10 cellular contexts compared by ENCODE assay signal in the genomic region with DNA sequence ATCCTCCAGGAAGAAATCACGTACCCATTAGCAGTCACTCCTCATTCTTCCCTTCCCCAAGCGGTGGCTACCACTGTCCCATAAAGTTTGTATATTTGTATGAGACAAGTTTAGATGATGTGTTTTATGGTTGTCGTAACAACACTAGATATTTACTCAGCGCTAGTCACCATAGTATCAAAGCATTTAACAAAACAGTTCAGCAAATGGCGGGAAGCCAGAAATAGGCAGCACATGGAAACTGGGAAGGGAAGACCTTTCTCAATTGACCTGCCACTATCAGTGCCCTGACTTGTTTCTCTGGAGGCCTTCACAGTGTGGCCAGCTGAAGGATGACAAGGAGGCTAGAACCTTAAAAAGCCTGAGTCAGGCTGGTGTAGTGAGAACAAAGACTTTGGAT. TPM values are rescaled to one million over a fixed set of nuclear protein-coding genes. Genes with fewer than 3 reads are reported as not detected.
DNase-seq lines count a peak whose midpoint lies in the region; ATAC-seq and TF ChIP-seq lines count a peak whose summit lies in the region.
"Had no signal": no experiment of that assay in that cellular context is flagged by ENCODE, and none has a peak within 500 bp of the region (broad histone marks: within the 10 kb centered on the region; RNA-seq: fewer than 3 reads in every experiment).

No MANE protein-coding gene starts in this region.

- DNase-seq in HEK293T (ENCODE audit: extremely low spot score) (no peak), amniotic epithelial cell (ENCODE audit: low read depth) (peak; percentile 50), left cardiac atrium (peak; percentile 82), stomach (peak; percentile 41), Kasumi-1 (lab: John Stamatoyannopoulos, UW) (no peak), mesenteric fat pad (ENCODE audit: low spot score) (no peak)
- DNase-seq in stimulated activated CD4-positive, alpha-beta T cell treated with anti-CD3 and anti-CD28 coated beads, Interleukin-1b, Interleukin-23, amount 100 ng/mL, for 48 hours: no peak
- DNase-seq in activated CD8-positive, alpha-beta memory T cell treated with anti-CD3 and anti-CD28 coated beads, Interleukin-2, amount 50 U/mL, for 4 hours: no peak
- DNase-seq: activated T-cell treated with anti-CD3 and anti-CD28 coated beads for 4 hours, SJCRH30 had no signal

- peaks cover 0 to 37% (median 7%) of the 10 kb centered on the region in 4 donors for H3K4me1 ChIP-seq in stomach
- H3K4me1 ChIP-seq: SJCRH30 had no signal

- WGBS in stomach, 5 donors: 61 to 75% (median 70%) methylated on average over 5 of the region's 5 CpGs

- no peak for TF ChIP-seq CTCF in stomach (IDR thresholded peaks at IDR 0.05)

- H3K27ac ChIP-seq in stomach: no peak overlapping the region
- H3K27ac ChIP-seq: SJCRH30 had no signal

- CTCF ChIA-PET in HEK293T (lab: Yijun Ruan, JAX): no interaction called here

- no peak overlapping the region for H3K4me3 ChIP-seq in stomach
- H3K4me3 ChIP-seq: SJCRH30 had no signal

- H3K27me3 ChIP-seq in stomach: no peaks in the 10 kb centered on the region
- H3K27me3 ChIP-seq: SJCRH30 had no signal

- intact Hi-C loops in left cardiac atrium (cut with DNase I) (no loop called here), stomach (cut with DNase I; ENCODE audit: low total_unique reads) (no loop called here)

- H3K9me3 ChIP-seq in stomach: no peaks in the 10 kb centered on the region
- H3K9me3 ChIP-seq: SJCRH30 had no signal

- peaks cover 0 to 22% (median 19%) of the 10 kb centered on the region in 4 donors for H3K36me3 ChIP-seq in stomach

- ATAC-seq in left cardiac atrium: peak; percentile 70 to 91

- no peak for TF ChIP-seq POLR2A in stomach (IDR thresholded peaks at IDR 0.05)

- POLR2A ChIA-PET in HEK293T (lab: Yijun Ruan, JAX): no interaction called here

- TF ChIP-seq EP300 in stomach (IDR thresholded peaks at IDR 0.05): no peak

TF ChIP-seq in HEK293T, 16 proteins besides CTCF, POLR2A, EP300 and RAD21:
- TF ChIP-seq L3MBTL2 (conservative IDR thresholded peaks at IDR 0.05) (peak; percentile 80), LEF1 (IDR thresholded peaks at IDR 0.05; ENCODE audit: borderline replicate concordance) (no peak)

RNA-seq across cellular contexts. Expression of gene CNST, which starts 31.1 kb away (rescaled TPM):
- total RNA-seq in left cardiac atrium (10 to 100 TPM; 17.0 to 18.3 TPM), stomach (10 to 100 TPM; 15.9 to 42.8 (median 38.7) TPM), mesenteric fat pad (27.5 TPM)
- polyA plus RNA-seq in stomach: 1 to 10 TPM; 4.5 to 6.7 (median 6.1) TPM

RNA-seq across cellular contexts. Expression of gene TFB2M, which starts 31.3 kb away (rescaled TPM):
- total RNA-seq in left cardiac atrium (10 to 100 TPM; 10.7 to 12.9 TPM), stomach (10 to 100 TPM in 3 of 5 donors, 1 to 10 TPM in 2; 4.7 to 34.8 (median 13.3) TPM), mesenteric fat pad (12.7 TPM)
- 10 to 100 TPM in 1 of 3 donors, 1 to 10 TPM in 2; 5.8 to 12.1 (median 9.7) TPM for polyA plus RNA-seq in stomach

Comparison
In these comparisons a context has a peak if more than half of its experiments do, and no peak if none do; other contexts are left out.
1. DNase-seq: peak in amniotic epithelial cell (single experiment), left cardiac atrium (single experiment) and stomach (single experiment); none in HEK293T (single experiment), stimulated activated CD4-positive, alpha-beta T cell treated with anti-CD3 and anti-CD28 coated beads, Interleukin-1b, Interleukin-23, amount 100 ng/mL, for 48 hours (single experiment), Kasumi-1 (0 of 2), mesenteric fat pad (single experiment) and activated CD8-positive, alpha-beta memory T cell treated with anti-CD3 and anti-CD28 coated beads, Interleukin-2, amount 50 U/mL, for 4 hours (single experiment).